In the genomic region with DNA sequence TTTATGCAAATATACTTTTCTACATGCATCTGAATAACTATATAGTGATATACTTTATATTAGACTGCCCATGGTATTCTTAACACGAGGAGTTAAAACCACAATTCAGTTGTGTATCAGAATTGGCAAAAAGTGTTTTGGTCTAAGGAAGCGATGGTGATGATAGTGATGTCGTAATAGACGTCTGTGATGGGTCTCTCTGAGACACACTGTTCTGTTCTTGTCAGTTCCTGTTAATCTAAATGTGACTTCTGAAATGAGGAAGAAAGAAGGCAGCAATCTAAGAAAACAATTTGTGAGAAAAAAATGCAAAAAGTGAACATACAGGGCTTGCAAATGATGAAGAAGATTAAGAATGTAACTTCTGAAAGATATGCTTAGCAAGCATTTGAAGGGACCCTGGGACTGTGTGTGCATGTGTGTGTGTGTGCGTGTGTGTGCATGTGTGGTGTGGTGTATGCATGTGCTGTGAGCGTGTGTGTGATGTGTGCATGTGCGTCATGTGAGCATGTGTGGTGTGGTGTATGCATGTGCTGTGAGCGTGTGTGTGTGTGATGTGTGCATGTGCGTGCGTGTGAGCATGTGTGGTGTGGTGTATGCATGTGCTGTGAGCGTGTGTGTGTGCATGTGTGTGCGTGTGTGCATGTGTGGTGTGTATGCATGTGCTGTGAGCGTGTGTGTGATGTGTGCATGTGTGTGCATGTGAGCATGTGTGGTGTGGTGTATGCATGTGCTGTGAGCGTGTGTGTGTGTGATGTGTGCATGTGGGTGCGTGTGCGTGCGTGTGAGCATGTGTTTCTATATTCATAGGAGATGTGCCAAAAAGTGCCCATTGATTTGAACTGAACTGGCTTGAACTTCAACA, we compare ENCODE assay signal across 10 cellular contexts.
DNase-seq lines count a peak whose midpoint lies in the region; ATAC-seq, FAIRE-seq and TF ChIP-seq lines count a peak whose summit lies in the region.
"Had no signal": no experiment of that assay in that cellular context is flagged by ENCODE, and none has a peak within 500 bp of the region (broad histone marks: within the 10 kb centered on the region; RNA-seq: fewer than 3 reads in every experiment).

No MANE protein-coding gene starts in this region.

- peak; percentile 9 for ATAC-seq in left lobe of liver
- ATAC-seq in HG03457 (IDR thresholded peaks at IDR 0.05; ENCODE audit: unreplicated experiment): no peak
- ATAC-seq in GM19328 (IDR thresholded peaks at IDR 0.05; ENCODE audit: unreplicated experiment): no peak

- H3K4me2 ChIP-seq in astrocyte (ENCODE audit: low read length): no peak overlapping the region

- no peaks in the 10 kb centered on the region for H3K79me2 ChIP-seq in astrocyte (ENCODE audit: insufficient read depth, low read length)

- no peak for TF ChIP-seq CTCF in astrocyte (IDR thresholded peaks at IDR 0.05; ENCODE audit: insufficient read depth, low read depth, low read length)

- no peak overlapping the region for H2AFZ ChIP-seq in astrocyte (ENCODE audit: low read depth, low read length)

- no peaks in the 10 kb centered on the region for H4K20me1 ChIP-seq in astrocyte (ENCODE audit: insufficient read depth, low read length)

- no peak overlapping the region for H3K27ac Mint-ChIP-seq in astrocyte (ENCODE audit: unreplicated experiment)

- no peaks in the 10 kb centered on the region for H3K36me3 Mint-ChIP-seq in astrocyte (ENCODE audit: low read depth, unreplicated experiment)

- H3K9me3 Mint-ChIP-seq in astrocyte (ENCODE audit: unreplicated experiment): no peaks in the 10 kb centered on the region

- no peak for DNase-seq in HTR-8/SVneo (ENCODE audit: insufficient read length, low spot score)
- no peak for DNase-seq in astrocyte (ENCODE audit: low read depth)
- no peak for DNase-seq in left lobe of liver (ENCODE audit: low spot score)
- no peak for DNase-seq in stimulated activated CD4-positive, alpha-beta T cell treated with anti-CD3 and anti-CD28 coated beads, Interleukin-4, amount 100 ng/mL, for 1 hour
- DNase-seq in SK-N-DZ (ENCODE audit: low spot score): no peak
- DNase-seq: activated CD4-positive, CD25-positive, alpha-beta regulatory T cell; activated effector memory CD4-positive, alpha-beta T cell treated with Interleukin-2 at 50 U/mL for 16 hours had no signal

- no peaks in the 10 kb centered on the region for H3K9me3 ChIP-seq in astrocyte (ENCODE audit: insufficient read depth, low read depth, low read length)
- H3K9me3 ChIP-seq in skeletal muscle tissue (ENCODE audit: control insufficient read depth in 3 of 3, low read length in 3 of 3): no peaks in the 10 kb centered on the region

- no peak overlapping the region for H3K4me3 ChIP-seq in astrocyte (ENCODE audit: insufficient read depth, low read depth, low read length)
- H3K4me3 ChIP-seq in skeletal muscle tissue (ENCODE audit: low read length in 3 of 3): peak overlapping the region in 1 of 3 donors; percentile 28

- FAIRE-seq in HTR-8/SVneo (lab: Jason Lieb, UNC) (peak; percentile 99), astrocyte (lab: Jason Lieb, UNC) (peak; percentile 9)

- no peak overlapping the region for H3K9ac ChIP-seq in astrocyte (ENCODE audit: low read length)
- H3K9ac ChIP-seq in skeletal muscle tissue (ENCODE audit: low read depth in 1 of 3, low read length in 3 of 3): no peak overlapping the region

- H3K4me1 ChIP-seq in astrocyte (ENCODE audit: insufficient read depth, low read length) (no peaks in the 10 kb centered on the region), skeletal muscle tissue (ENCODE audit: control insufficient read depth in 3 of 3, insufficient read depth in 3 of 3, low read length in 3 of 3) (peaks cover 4 to 6% (median 5%) of the 10 kb centered on the region in 3 donors)

- no peaks in the 10 kb centered on the region for H3K36me3 ChIP-seq in astrocyte (ENCODE audit: insufficient read depth, low read length)
- H3K36me3 ChIP-seq in skeletal muscle tissue (ENCODE audit: control insufficient read depth in 3 of 3, insufficient read depth in 3 of 3, low read length in 3 of 3): no peaks in the 10 kb centered on the region

- no peaks in the 10 kb centered on the region for H3K4me1 Mint-ChIP-seq in astrocyte (ENCODE audit: low read depth, unreplicated experiment)

- no peak overlapping the region for H3K4me3 Mint-ChIP-seq in astrocyte (ENCODE audit: unreplicated experiment)

- H3K27me3 ChIP-seq in astrocyte (ENCODE audit: insufficient read depth, low read length) (no peaks in the 10 kb centered on the region), skeletal muscle tissue (ENCODE audit: control insufficient read depth in 3 of 3, insufficient read depth in 3 of 3, low read length in 3 of 3) (peaks cover 2 to 4% (median 2%) of the 10 kb centered on the region in 3 donors)

- no peaks in the 10 kb centered on the region for H3K27me3 Mint-ChIP-seq in astrocyte (ENCODE audit: low read depth, unreplicated experiment)

- no peak overlapping the region for H3K27ac ChIP-seq in astrocyte (ENCODE audit: low read depth, low read length)
- peak overlapping the region; percentile 21 for H3K27ac ChIP-seq in skeletal muscle tissue (ENCODE audit: low read depth, low read length)
